9 cellular contexts compared by ENCODE assay signal in genomic region chr1:213986925-213987250, GRCh38. TPM values are rescaled to one million over a fixed set of nuclear protein-coding genes. Genes with fewer than 3 reads are reported as not detected.
DNase-seq lines count a peak whose midpoint lies in the region; ATAC-seq and TF ChIP-seq lines count a peak whose summit lies in the region.
"Had no signal": no experiment of that assay in that cellular context is flagged by ENCODE, and none has a peak within 500 bp of the region (broad histone marks: within the 10 kb centered on the region; RNA-seq: fewer than 3 reads in every experiment).

No MANE protein-coding gene starts in this region.

- H3K4me2 ChIP-seq in KMS-11 = peak overlapping the region; percentile 90

- peaks cover 8 to 43% (median 35%) of the 10 kb centered on the region in 7 donors for H3K9me3 Mint-ChIP-seq in CD14-positive monocyte

- DNase-seq in CD14-positive monocyte (ENCODE audit: low spot score) (no peak), esophagus muscularis mucosa (ENCODE audit: extremely low spot score) (no peak), ovary (no peak), left colon (no peak), NCI-H774 (lab: John Stamatoyannopoulos, UW) (no peak)
- DNase-seq: EL had no signal

- H3K27me3 Mint-ChIP-seq in CD14-positive monocyte (ENCODE audit: low read depth in 3 of 3) = peaks cover 88 to 91% (median 90%) of the 10 kb centered on the region in 3 donors

- TF ChIP-seq CTCF in CD14-positive monocyte (IDR thresholded peaks at IDR 0.05) (no peak), KMS-11 (conservative IDR thresholded peaks at IDR 0.05; ENCODE audit: low read depth, low read length) (no peak), esophagus muscularis mucosa (IDR thresholded peaks at IDR 0.05) (no peak), ovary (IDR thresholded peaks at IDR 0.05) (no peak)

- no peak overlapping the region for H3K4me3 ChIP-seq in KMS-11 (IDR thresholded peaks at IDR 0.05; ENCODE audit: insufficient read depth, low read depth, low read length)
- peak overlapping the region; percentile 65 to 69 (median 68) for H3K4me3 ChIP-seq in esophagus muscularis mucosa
- peak overlapping the region; percentile 53 for H3K4me3 ChIP-seq in ovary

- peaks cover 4 to 18% of the 10 kb centered on the region in 2 donors for H3K36me3 Mint-ChIP-seq in CD14-positive monocyte

- H3K4me3 Mint-ChIP-seq in CD14-positive monocyte = peak overlapping the region; percentile 60 to 84

- H3K4me1 Mint-ChIP-seq in CD14-positive monocyte = peaks cover 33% of the 10 kb centered on the region

- no peaks in the 10 kb centered on the region for H4K20me1 ChIP-seq in KMS-11 (ENCODE audit: insufficient read depth)

- TF ChIP-seq POLR2A in esophagus muscularis mucosa (IDR thresholded peaks at IDR 0.05; ENCODE audit: low read depth) (no peak), ovary (IDR thresholded peaks at IDR 0.05) (no peak)

- H3K9ac ChIP-seq in KMS-11 = no peak overlapping the region; the same call in 1 of the 2 replicates

- 11% methylated on average over 6 of the region's 6 CpGs for WGBS in esophagus muscularis mucosa
- 15 to 24% (median 23%) methylated on average over 6 of the region's 6 CpGs for WGBS in ovary, 3 donors

- H2AFZ ChIP-seq in KMS-11 (ENCODE audit: low read depth) = peak overlapping the region; percentile 58

- H3K36me3 ChIP-seq in KMS-11 (ENCODE audit: insufficient read depth) (no peaks in the 10 kb centered on the region), esophagus muscularis mucosa (no peaks in the 10 kb centered on the region), ovary (no peaks in the 10 kb centered on the region)

- intact Hi-C loops in CD14-positive monocyte (cut with micrococcal nuclease) = no loop called here
- intact Hi-C loops in esophagus muscularis mucosa (cut with DNase I) = no loop called here
- intact Hi-C loops in ovary (cut with DNase I) = no loop called here
- intact Hi-C loops in left colon (cut with DNase I, micrococcal nuclease) = no loop called here

- H3K27me3 ChIP-seq in KMS-11 (ENCODE audit: insufficient read depth, low read depth) (no peaks in the 10 kb centered on the region), esophagus muscularis mucosa (peaks cover 0 to 82% (median 52%) of the 10 kb centered on the region in 4 donors), ovary (no peaks in the 10 kb centered on the region)

- TF ChIP-seq EP300 in esophagus muscularis mucosa (IDR thresholded peaks at IDR 0.05) (no peak), ovary (IDR thresholded peaks at IDR 0.05) (no peak)

- no peaks in the 10 kb centered on the region for H3K79me2 ChIP-seq in KMS-11 (ENCODE audit: insufficient read depth, low read depth)

- H3K27ac ChIP-seq in KMS-11 (no peak overlapping the region), esophagus muscularis mucosa (replicated peaks in 1 of 4) (peak overlapping the region in 2 of 4 donors; percentile 76 to 84), ovary (no peak overlapping the region)

- no peaks in the 10 kb centered on the region for H3K9me3 ChIP-seq in esophagus muscularis mucosa
- H3K9me3 ChIP-seq in ovary = no peaks in the 10 kb centered on the region

- H3K27ac Mint-ChIP-seq in CD14-positive monocyte = no peak overlapping the region

- H3K4me1 ChIP-seq in KMS-11 (ENCODE audit: low read depth, poor library complexity, severe bottlenecking) (peaks cover 6% of the 10 kb centered on the region), esophagus muscularis mucosa (peaks cover 26 to 60% (median 57%) of the 10 kb centered on the region in 4 donors), ovary (ENCODE audit: insufficient read depth) (peaks cover 17% of the 10 kb centered on the region)

- ATAC-seq in GM18861 (IDR thresholded peaks at IDR 0.05; ENCODE audit: unreplicated experiment) = no peak
- ATAC-seq in left colon = no peak
- no peak for ATAC-seq in GM19467 (IDR thresholded peaks at IDR 0.05; ENCODE audit: unreplicated experiment)

RNA-seq across cellular contexts. Expression of gene PROX1, which starts 0.9 kb away (rescaled TPM):
- polyA plus RNA-seq in CD14-positive monocyte (not detected), ovary (1 to 10 TPM; 3.6 to 4.8 TPM)
- total RNA-seq in esophagus muscularis mucosa (1 to 10 TPM; 2.0 to 5.3 (median 2.5) TPM), ovary (10 to 100 TPM in 6 of 7 donors, 1 to 10 TPM in 1; 8.6 to 23.6 (median 16.8) TPM), left colon (10 to 100 TPM; 15.4 to 18.5 TPM)
